27 cellular contexts compared by ENCODE assay signal in genomic region chr17:68564415-68565111, GRCh38. TPM values are rescaled to one million over a fixed set of nuclear protein-coding genes. Genes with fewer than 3 reads are reported as not detected.
"Had no signal": no experiment of that assay in that cellular context is flagged by ENCODE, and none has a peak within 500 bp of the region (broad histone marks: within the 10 kb centered on the region; RNA-seq: fewer than 3 reads in every experiment).

No MANE protein-coding gene starts in this region.

- H3K27ac ChIP-seq: body of pancreas, hepatocyte, left lung, right lobe of liver, testis, VCaP had no signal

- FAIRE-seq: colon, small intestine had no signal

- H3K4me3 ChIP-seq: body of pancreas, dorsolateral prefrontal cortex, hepatocyte, left lung, lung, right lobe of liver, testis had no signal

- H2AFZ ChIP-seq: hepatocyte had no signal

- H3K4me1 ChIP-seq: body of pancreas had no signal

- DNase-seq: activated CD4-positive, alpha-beta T cell treated with anti-CD3 and anti-CD28 coated beads, Interleukin-2, amount 10 ng/mL, durations not matched to agents 7 days and 5 days; activated CD4-positive, CD25-positive, alpha-beta regulatory T cell treated with anti-CD3 and anti-CD28 coated beads, Interleukin-2, amount 50 U/mL, for 72 hours; activated CD8-positive, alpha-beta T cell treated with anti-CD3 and anti-CD28 coated beads for 36 hours; activated gamma-delta T cell; anterior cingulate cortex; body of pancreas; caudate nucleus; dorsolateral prefrontal cortex; effector memory CD8-positive, alpha-beta T cell; foreskin melanocyte; immature natural killer cell; kidney glomerular epithelial cell; left lung; midbrain; nucleus accumbens; right lobe of liver; small intestine; stimulated activated CD4-positive, alpha-beta T cell treated with anti-CD3 and anti-CD28 coated beads, Interleukin-2, amount 100 ng/mL, for 48 hours; stimulated activated CD8-positive, alpha-beta memory T cell treated with anti-CD3 and anti-CD28 coated beads, Interleukin-4, amount 100 ng/mL, for 48 hours; stimulated activated naive B cell treated with anti-CD40 and anti-IgM and Interleukin-4, amounts not matched to agents 10 μg/mL and 1 μg/mL and 100 μg/mL, for 72 hours; T-cell; testis had no signal

- H3K36me3 ChIP-seq: left lung, right lobe of liver had no signal

- H3K79me2 ChIP-seq: hepatocyte had no signal

- H3K27me3 ChIP-seq: body of pancreas, dorsolateral prefrontal cortex, hepatocyte, left lung, right lobe of liver, testis had no signal

- ATAC-seq: activated CD8-positive, alpha-beta T cell treated with anti-CD3 and anti-CD28 coated beads for 36 hours; body of pancreas; effector memory CD8-positive, alpha-beta T cell; left lung; right lobe of liver; stimulated activated naive B cell treated with anti-CD40 and anti-IgM and Interleukin-4, amounts not matched to agents 10 μg/mL and 1 μg/mL and 100 μg/mL, for 72 hours; T-cell had no signal

- H3K9me3 ChIP-seq: body of pancreas, left lung, right lobe of liver, testis had no signal

- H3K4me2 ChIP-seq: hepatocyte had no signal

RNA-seq across cellular contexts. Expression of gene FAM20A, which starts 36.6 kb away (rescaled TPM):
- total RNA-seq: activated CD4-positive, alpha-beta T cell treated with anti-CD3 and anti-CD28 coated beads, Interleukin-2, amount 10 ng/mL, durations not matched to agents 7 days and 5 days; activated CD8-positive, alpha-beta T cell treated with anti-CD3 and anti-CD28 coated beads for 36 hours; activated T-helper 1 cell treated with anti-CD3 and anti-CD28 coated beads, Interleukin-12 subunit alpha, Interleukin-12 subunit beta, Interleukin-2, Interleukin-4 antibody, amounts not matched to agents 30 ng/mL and 10 ng/mL and 1 ng/mL, durations not matched to agents 14 hours and 24 hours and 36 hours had no signal
- polyA plus RNA-seq: immature natural killer cell had no signal
